9 cellular contexts compared by ENCODE assay signal in the genomic region with DNA sequence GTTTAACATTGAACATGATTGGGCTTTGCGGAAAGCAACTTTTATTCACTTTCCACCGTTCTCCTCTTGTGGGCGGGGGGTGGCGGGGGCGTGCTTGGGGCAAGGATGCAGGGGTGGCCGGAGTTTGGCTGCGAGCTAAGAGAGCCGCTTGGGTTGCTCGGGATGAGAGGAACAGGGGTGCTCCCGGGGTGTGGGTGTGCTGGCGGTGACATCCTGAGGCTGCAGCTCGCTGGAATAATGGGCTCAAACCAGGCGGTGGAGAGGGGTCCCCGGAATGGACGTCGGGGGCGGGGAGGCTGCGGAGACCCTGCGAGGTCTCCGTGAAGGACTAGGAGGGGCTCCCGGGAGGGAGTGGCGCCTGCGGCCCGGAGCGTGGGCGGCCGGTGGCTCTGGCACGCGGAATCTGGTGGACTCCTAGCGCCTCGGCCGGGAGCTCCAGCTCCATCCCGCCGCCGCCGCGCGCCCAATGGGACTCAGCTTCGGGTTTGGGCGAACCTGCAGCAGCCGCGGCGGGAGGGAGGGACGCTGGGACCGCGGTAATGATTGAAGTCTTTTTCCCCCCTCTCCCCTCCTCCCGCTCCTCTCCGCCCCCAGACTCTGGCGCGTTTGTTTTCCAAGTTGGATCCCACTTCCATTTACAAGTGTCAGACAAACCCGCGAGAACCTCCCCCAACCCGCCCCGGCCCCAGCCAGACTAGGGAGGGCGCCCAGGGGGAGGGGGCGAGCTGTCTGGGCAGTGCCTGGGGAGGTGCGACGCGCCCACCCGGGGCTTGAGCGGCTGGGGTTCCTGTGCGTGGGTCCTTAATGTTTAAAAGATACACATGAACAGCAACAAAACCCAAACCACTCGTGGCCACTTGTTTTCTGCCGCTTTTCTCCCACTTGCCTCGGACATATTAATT. TPM values are rescaled to one million over a fixed set of nuclear protein-coding genes. Genes with fewer than 3 reads are reported as not detected.
DNase-seq lines count a peak whose midpoint lies in the region; ATAC-seq, FAIRE-seq and TF ChIP-seq lines count a peak whose summit lies in the region.
"Had no signal": no experiment of that assay in that cellular context is flagged by ENCODE, and none has a peak within 500 bp of the region (broad histone marks: within the 10 kb centered on the region; RNA-seq: fewer than 3 reads in every experiment).

No MANE protein-coding gene starts in this region.

- 1 to 4% (median 2%) methylated on average over 41 to 65 of the region's 65 CpGs for WGBS in stomach, 5 donors

- H3K36me3 ChIP-seq in astrocyte (ENCODE audit: insufficient read depth, low read length) (no peaks in the 10 kb centered on the region), stomach (no peaks in the 10 kb centered on the region)

- H3K27me3 ChIP-seq in astrocyte (ENCODE audit: insufficient read depth, low read length) (peaks cover 10% of the 10 kb centered on the region), stomach (peaks cover 3 to 72% (median 38%) of the 10 kb centered on the region in 3 donors)

- DNase-seq in HTR-8/SVneo (ENCODE audit: insufficient read length, low spot score): peak; percentile 14
- peak; percentile 6 for DNase-seq in astrocyte (ENCODE audit: low read depth)
- DNase-seq in iPS-NIHi7 (ENCODE audit: extremely low spot score): peak; percentile 67
- DNase-seq in stomach: no peak
- no peak for DNase-seq in activated CD8-positive, alpha-beta T cell treated with anti-CD3 and anti-CD28 coated beads for 36 hours

- TF ChIP-seq CTCF in astrocyte (IDR thresholded peaks at IDR 0.05; ENCODE audit: insufficient read depth, low read depth, low read length) (no peak), stomach (IDR thresholded peaks at IDR 0.05) (no peak)
- TF ChIP-seq CTCF in activated CD8-positive, alpha-beta T cell treated with anti-CD3 and anti-CD28 coated beads for 36 hours (IDR thresholded peaks at IDR 0.05): no peak

- no peak for ATAC-seq in HG02571 (IDR thresholded peaks at IDR 0.05; ENCODE audit: unreplicated experiment)
- ATAC-seq in esophagus mucosa: no peak
- no peak for ATAC-seq in activated CD8-positive, alpha-beta T cell treated with anti-CD3 and anti-CD28 coated beads for 36 hours

- H3K4me2 ChIP-seq in astrocyte (ENCODE audit: low read length): peak overlapping the region; percentile 95

- TF ChIP-seq EP300 in stomach (IDR thresholded peaks at IDR 0.05): no peak

- H3K4me1 ChIP-seq in astrocyte (ENCODE audit: insufficient read depth, low read length) (peaks cover 18% of the 10 kb centered on the region), stomach (peaks cover 24 to 56% (median 42%) of the 10 kb centered on the region in 4 donors)

- intact Hi-C loops in stomach (cut with DNase I; ENCODE audit: low total_unique reads): no loop called here
- intact Hi-C loops in activated CD8-positive, alpha-beta T cell treated with anti-CD3 and anti-CD28 coated beads for 36 hours (cut with micrococcal nuclease): no loop called here

- POLR2A ChIA-PET in activated CD8-positive, alpha-beta T cell treated with anti-CD3 and anti-CD28 coated beads for 36 hours (lab: Charles Lee): no interaction called here

- H3K27ac Mint-ChIP-seq in astrocyte (ENCODE audit: unreplicated experiment): peak overlapping the region; percentile 74
- H3K27ac Mint-ChIP-seq in activated CD8-positive, alpha-beta T cell treated with anti-CD3 and anti-CD28 coated beads for 36 hours: no peak overlapping the region
- H3K27ac Mint-ChIP-seq: IgD-negative memory B cell had no signal

- no peaks in the 10 kb centered on the region for H3K79me2 ChIP-seq in astrocyte (ENCODE audit: insufficient read depth, low read length)

- peaks cover 5% of the 10 kb centered on the region for H3K27me3 Mint-ChIP-seq in astrocyte (ENCODE audit: low read depth, unreplicated experiment)
- peaks cover 37% of the 10 kb centered on the region for H3K27me3 Mint-ChIP-seq in activated CD8-positive, alpha-beta T cell treated with anti-CD3 and anti-CD28 coated beads for 36 hours

- TF ChIP-seq POLR2A in stomach (IDR thresholded peaks at IDR 0.05): no peak

- H3K9ac ChIP-seq in astrocyte (ENCODE audit: low read length): peak overlapping the region; percentile 78

- CTCF ChIA-PET in activated CD8-positive, alpha-beta T cell treated with anti-CD3 and anti-CD28 coated beads for 36 hours (lab: Charles Lee): interaction anchor here (0.7 kb wide), 1 partner anchor 60 kb away, joined by 3 read pairs; no protein-coding TSS in a partner anchor

- peaks cover 15% of the 10 kb centered on the region for H3K4me1 Mint-ChIP-seq in astrocyte (ENCODE audit: low read depth, unreplicated experiment)
- no peaks in the 10 kb centered on the region for H3K4me1 Mint-ChIP-seq in activated CD8-positive, alpha-beta T cell treated with anti-CD3 and anti-CD28 coated beads for 36 hours (ENCODE audit: low read depth)
- H3K4me1 Mint-ChIP-seq: IgD-negative memory B cell had no signal

- H3K9me3 Mint-ChIP-seq in astrocyte (ENCODE audit: unreplicated experiment): no peaks in the 10 kb centered on the region
- no peaks in the 10 kb centered on the region for H3K9me3 Mint-ChIP-seq in activated CD8-positive, alpha-beta T cell treated with anti-CD3 and anti-CD28 coated beads for 36 hours

- H3K4me3 Mint-ChIP-seq in astrocyte (ENCODE audit: unreplicated experiment): peak overlapping the region; percentile 96
- no peak overlapping the region for H3K4me3 Mint-ChIP-seq in activated CD8-positive, alpha-beta T cell treated with anti-CD3 and anti-CD28 coated beads for 36 hours

- H3K36me3 Mint-ChIP-seq in astrocyte (ENCODE audit: low read depth, unreplicated experiment): no peaks in the 10 kb centered on the region
- peaks cover 1% of the 10 kb centered on the region for H3K36me3 Mint-ChIP-seq in activated CD8-positive, alpha-beta T cell treated with anti-CD3 and anti-CD28 coated beads for 36 hours (ENCODE audit: low read depth)
- H3K36me3 Mint-ChIP-seq: IgD-negative memory B cell had no signal

- FAIRE-seq in HTR-8/SVneo (lab: Jason Lieb, UNC) (no peak), astrocyte (lab: Jason Lieb, UNC) (no peak)

- H3K27ac ChIP-seq in astrocyte (ENCODE audit: low read depth, low read length) (no peak overlapping the region), stomach (peak overlapping the region in 3 of 5 donors; percentile 25 to 80 (median 61))
- H3K27ac ChIP-seq: VCaP had no signal

- H4K20me1 ChIP-seq in astrocyte (ENCODE audit: insufficient read depth, low read length): no peaks in the 10 kb centered on the region

- peak overlapping the region; percentile 90 for H2AFZ ChIP-seq in astrocyte (ENCODE audit: low read depth, low read length)

- H3K9me3 ChIP-seq in astrocyte (ENCODE audit: insufficient read depth, low read depth, low read length) (no peaks in the 10 kb centered on the region), stomach (no peaks in the 10 kb centered on the region)

- H3K4me3 ChIP-seq in astrocyte (ENCODE audit: insufficient read depth, low read depth, low read length): peak overlapping the region; percentile 75
- H3K4me3 ChIP-seq in stomach: peak overlapping the region; percentile 51 to 61 (median 53)

RNA-seq across cellular contexts. Expression of gene FAT3, which starts 2.0 kb away (rescaled TPM):
- 37.0 and 41.0 TPM in 2 replicates for total RNA-seq in astrocyte
- 10 to 100 TPM in 3 of 5 donors, 1 to 10 TPM in 1, under 1 TPM in 1; under 0.01 to 54.3 (median 42.0) TPM for total RNA-seq in stomach
- polyA plus RNA-seq in stomach: 1 to 10 TPM in 1 of 3 donors, under 1 TPM in 2; 0.06 to 1.6 (median 0.15) TPM
- 0.12 TPM for total RNA-seq in esophagus mucosa
- not detected for total RNA-seq in activated CD8-positive, alpha-beta T cell treated with anti-CD3 and anti-CD28 coated beads for 36 hours
- polyA plus RNA-seq: IgD-negative memory B cell had no signal

Comparison
In these comparisons a context has a peak if more than half of its experiments do, and no peak if none do; other contexts are left out.
1. DNase-seq: peak in HTR-8/SVneo (single experiment), astrocyte (single experiment) and iPS-NIHi7 (single experiment); none in stomach (single experiment) and activated CD8-positive, alpha-beta T cell treated with anti-CD3 and anti-CD28 coated beads for 36 hours (single experiment).